ENCODE assay signal across 18 cellular contexts in the genomic region with DNA sequence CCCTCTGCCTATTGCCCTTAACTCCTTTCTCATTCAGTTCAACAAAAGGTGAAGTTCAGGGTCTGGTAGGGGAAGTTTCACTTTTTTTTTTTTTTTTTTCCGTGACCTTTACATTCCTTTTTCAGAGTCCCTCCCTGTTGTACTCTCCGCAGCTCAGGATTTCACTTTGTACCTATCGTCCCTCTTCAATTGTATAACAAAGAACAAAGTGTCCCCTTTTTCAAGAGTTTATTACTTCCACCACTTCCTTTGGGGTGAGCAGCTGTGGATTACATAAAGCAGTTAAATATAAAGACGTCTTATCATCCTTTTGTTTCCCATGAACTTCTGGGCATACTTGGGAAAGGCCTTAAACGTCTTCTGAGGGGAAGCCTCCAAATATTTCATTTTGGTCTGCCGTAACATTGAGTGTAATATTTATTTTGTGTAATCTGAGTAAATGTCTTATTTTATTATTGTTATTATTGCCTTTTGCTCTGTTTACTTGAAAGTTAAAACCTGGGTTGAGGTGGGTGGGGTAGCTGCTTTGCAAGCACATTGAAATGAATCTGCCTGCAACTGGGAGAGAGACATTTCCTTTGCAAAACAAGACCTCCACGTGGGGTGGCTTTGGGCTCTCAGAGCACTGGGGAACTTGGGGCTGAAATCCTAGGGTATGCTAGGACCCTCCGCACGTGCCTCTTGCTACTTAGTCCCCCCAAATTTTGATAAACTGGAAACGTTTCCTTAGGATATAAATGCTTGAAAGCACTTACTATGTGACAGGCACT.
DNase-seq lines count a peak whose midpoint lies in the region; ATAC-seq, FAIRE-seq and TF ChIP-seq lines count a peak whose summit lies in the region.
"Had no signal": no experiment of that assay in that cellular context is flagged by ENCODE, and none has a peak within 500 bp of the region (broad histone marks: within the 10 kb centered on the region; RNA-seq: fewer than 3 reads in every experiment).

No MANE protein-coding gene starts in this region.

- no peaks in the 10 kb centered on the region for H3K4me1 ChIP-seq in HepG2 (ENCODE audit: insufficient read depth, low read length)
- no peaks in the 10 kb centered on the region for H3K4me1 ChIP-seq in right lobe of liver
- peaks cover 9% of the 10 kb centered on the region for H3K4me1 ChIP-seq in vagina
- H3K4me1 ChIP-seq in testis = peaks cover 6% of the 10 kb centered on the region

- no peaks in the 10 kb centered on the region for H4K20me1 ChIP-seq in HepG2 (ENCODE audit: insufficient read depth, low read length)

- DNase-seq in HepG2 (ENCODE audit: low spot score) (peak; percentile 1), right lobe of liver (no peak), left colon (no peak), vagina (ENCODE audit: extremely low spot score in 2 of 2) (no peak), caudate nucleus (lab: John Stamatoyannopoulos, UW) (no peak), testis (no peak)
- no peak for DNase-seq in natural killer cell treated with Interleukin-12 subunit alpha and Interleukin-12 subunit beta and Interleukin-15 and Interleukin-18, amount 100 ng/mL, for 72 hours (ENCODE audit: low spot score)
- DNase-seq: 8988T; CD8-positive, alpha-beta T cell; DMS79; H9; NCI-H187; NCI-H226 had no signal

- WGBS in HepG2 (ENCODE audit: low lambda C conversion rate) = 58% methylated on average over 10 of the region's 10 CpGs
- WGBS in right lobe of liver (ENCODE audit: insufficient coverage, low coverage, low lambda C conversion rate, missing lambda C conversion rate) = 46% methylated on average over 10 of the region's 10 CpGs
- WGBS in testis, 2 donors = 42% methylated on average over 10 of the region's 10 CpGs

- H3K9ac ChIP-seq in HepG2 (ENCODE audit: insufficient read depth, low read depth, low read length) = no peak overlapping the region

- FAIRE-seq in HepG2 (lab: Jason Lieb, UNC) = no peak
- FAIRE-seq: D721Med, K562 had no signal

- H3K36me3 ChIP-seq in HepG2 (replicated peaks in 1 of 2; ENCODE audit: control insufficient read depth in 1 of 2, insufficient read depth in 2 of 2, low read length in 2 of 2) (no peaks in the 10 kb centered on the region; a peak in 1 of 5 replicates), right lobe of liver (no peaks in the 10 kb centered on the region), vagina (no peaks in the 10 kb centered on the region), testis (ENCODE audit: low read depth, missing control alignments) (no peaks in the 10 kb centered on the region)

- no peaks in the 10 kb centered on the region for H3K79me2 ChIP-seq in HepG2 (ENCODE audit: insufficient read depth, low read length)

- BruUV-seq in HepG2 (replicated peaks; lab: Mats Ljungman, UMichigan) = no TSS peak

- CTCF ChIA-PET in HepG2 (lab: Yijun Ruan, JAX; ENCODE audit: low intra/inter-chr PET ratio, low total read pairs) = no interaction called here

- peaks cover 24 to 25% of the 10 kb centered on the region in 2 donors for H3K4me1 Mint-ChIP-seq in natural killer cell treated with Interleukin-12 subunit alpha and Interleukin-12 subunit beta and Interleukin-15 and Interleukin-18, amount 100 ng/mL, for 72 hours (ENCODE audit: low read depth in 2 of 2)

- peaks cover 53% of the 10 kb centered on the region for H3K36me3 Mint-ChIP-seq in natural killer cell treated with Interleukin-12 subunit alpha and Interleukin-12 subunit beta and Interleukin-15 and Interleukin-18, amount 100 ng/mL, for 72 hours

- POLR2A ChIA-PET in HepG2 (lab: Yijun Ruan, JAX) = no interaction called here

- H3K4me3 Mint-ChIP-seq in natural killer cell treated with Interleukin-12 subunit alpha and Interleukin-12 subunit beta and Interleukin-15 and Interleukin-18, amount 100 ng/mL, for 72 hours = no peak overlapping the region
- H3K4me3 Mint-ChIP-seq: CD8-positive, alpha-beta T cell; H9 had no signal

- no peaks in the 10 kb centered on the region for H3K9me3 Mint-ChIP-seq in natural killer cell treated with Interleukin-12 subunit alpha and Interleukin-12 subunit beta and Interleukin-15 and Interleukin-18, amount 100 ng/mL, for 72 hours
- H3K9me3 Mint-ChIP-seq: CD8-positive, alpha-beta T cell; H9 had no signal

- H3K27me3 ChIP-seq in HepG2 (ENCODE audit: control insufficient read depth in 1 of 2, insufficient read depth in 2 of 2, low read length in 2 of 2) (no peaks in the 10 kb centered on the region), right lobe of liver (no peaks in the 10 kb centered on the region), vagina (no peaks in the 10 kb centered on the region), testis (no peaks in the 10 kb centered on the region)

- H3K9me3 ChIP-seq in HepG2 (ENCODE audit: low read length) (no peaks in the 10 kb centered on the region), right lobe of liver (no peaks in the 10 kb centered on the region), vagina (no peaks in the 10 kb centered on the region), testis (no peaks in the 10 kb centered on the region)

- TF ChIP-seq CTCF in HepG2 (CRISPR knock-in tag; IDR thresholded peaks at IDR 0.05) (no peak), right lobe of liver (IDR thresholded peaks at IDR 0.05) (no peak), vagina (IDR thresholded peaks at IDR 0.05) (no peak), testis (IDR thresholded peaks at IDR 0.05) (no peak)

- no peaks in the 10 kb centered on the region for H3K27me3 Mint-ChIP-seq in natural killer cell treated with Interleukin-12 subunit alpha and Interleukin-12 subunit beta and Interleukin-15 and Interleukin-18, amount 100 ng/mL, for 72 hours

- TF ChIP-seq EP300 in HepG2 (IDR thresholded peaks at IDR 0.05; ENCODE audit: low read depth in 2 of 2, low read length in 2 of 2) (no peak), HepG2 (CRISPR knock-in tag; IDR thresholded peaks at IDR 0.05; ENCODE audit: borderline replicate concordance) (no peak)

- ATAC-seq in HepG2 (no peak), right lobe of liver (no peak), left colon (peak; percentile 50), HG03045 (IDR thresholded peaks at IDR 0.05; ENCODE audit: unreplicated experiment) (no peak)
- no peak for ATAC-seq in natural killer cell treated with Interleukin-12 subunit alpha and Interleukin-12 subunit beta and Interleukin-15 and Interleukin-18, amount 100 ng/mL, for 72 hours
- ATAC-seq: CD8-positive, alpha-beta T cell; K562 had no signal

- H3K4me3 ChIP-seq in HepG2 (replicated peaks in 1 of 3; ENCODE audit: insufficient read depth in 1 of 3, low read depth in 2 of 3, low read length in 3 of 3) (no peak overlapping the region), right lobe of liver (no peak overlapping the region), vagina (no peak overlapping the region), testis (no peak overlapping the region)
- H3K4me3 ChIP-seq: K562 had no signal

- no peak for TF ChIP-seq RAD21 in HepG2 (CRISPR knock-in tag; IDR thresholded peaks at IDR 0.05)

- in situ Hi-C loops in HepG2 (cut with HindIII; ENCODE audit: extremely low pct_ligation_motif_present, low pct_unique_long_range_greater_than_20kb) = no loop called here

- H3K27ac Mint-ChIP-seq in natural killer cell treated with Interleukin-12 subunit alpha and Interleukin-12 subunit beta and Interleukin-15 and Interleukin-18, amount 100 ng/mL, for 72 hours = peak overlapping the region; percentile 36 to 40
- H3K27ac Mint-ChIP-seq: CD8-positive, alpha-beta T cell; H9 had no signal

- intact Hi-C loops in HepG2 (cut with micrococcal nuclease; ENCODE audit: unreplicated experiment) = no loop called here
- intact Hi-C loops in right lobe of liver (cut with DNase I) = no loop called here
- intact Hi-C loops in left colon (cut with DNase I, micrococcal nuclease) = no loop called here
- intact Hi-C loops in vagina (cut with DNase I) = no loop called here
- intact Hi-C loops in testis (cut with DNase I; ENCODE audit: low total_unique reads) = no loop called here

- H3K4me2 ChIP-seq in HepG2 (ENCODE audit: low read depth, low read length) = no peak overlapping the region

- H3K27ac ChIP-seq in HepG2 (ENCODE audit: extremely low read length, insufficient read depth, low read length) = no peak overlapping the region
- no peak overlapping the region for H3K27ac ChIP-seq in right lobe of liver
- H3K27ac ChIP-seq in vagina = peak overlapping the region; percentile 11
- no peak overlapping the region for H3K27ac ChIP-seq in caudate nucleus (ENCODE audit: low read depth, low read length)
- H3K27ac ChIP-seq in testis = no peak overlapping the region
- H3K27ac ChIP-seq: HL-60, RWPE1 had no signal

- H2AFZ ChIP-seq in HepG2 (ENCODE audit: low read length) = no peak overlapping the region

- no peak for TF ChIP-seq POLR2A in HepG2 (IDR thresholded peaks at IDR 0.05; ENCODE audit: insufficient read depth in 1 of 2, low read depth in 2 of 2, low read length in 2 of 2)
- no peak for TF ChIP-seq POLR2A in right lobe of liver (IDR thresholded peaks at IDR 0.05)
- TF ChIP-seq POLR2A in vagina (IDR thresholded peaks at IDR 0.05) = no peak
- TF ChIP-seq POLR2A in testis (IDR thresholded peaks at IDR 0.05) = no peak

TF ChIP-seq in HepG2, 621 proteins besides CTCF, POLR2A, EP300 and RAD21 (continues in another document):
- TF ChIP-seq, protein P1, sequence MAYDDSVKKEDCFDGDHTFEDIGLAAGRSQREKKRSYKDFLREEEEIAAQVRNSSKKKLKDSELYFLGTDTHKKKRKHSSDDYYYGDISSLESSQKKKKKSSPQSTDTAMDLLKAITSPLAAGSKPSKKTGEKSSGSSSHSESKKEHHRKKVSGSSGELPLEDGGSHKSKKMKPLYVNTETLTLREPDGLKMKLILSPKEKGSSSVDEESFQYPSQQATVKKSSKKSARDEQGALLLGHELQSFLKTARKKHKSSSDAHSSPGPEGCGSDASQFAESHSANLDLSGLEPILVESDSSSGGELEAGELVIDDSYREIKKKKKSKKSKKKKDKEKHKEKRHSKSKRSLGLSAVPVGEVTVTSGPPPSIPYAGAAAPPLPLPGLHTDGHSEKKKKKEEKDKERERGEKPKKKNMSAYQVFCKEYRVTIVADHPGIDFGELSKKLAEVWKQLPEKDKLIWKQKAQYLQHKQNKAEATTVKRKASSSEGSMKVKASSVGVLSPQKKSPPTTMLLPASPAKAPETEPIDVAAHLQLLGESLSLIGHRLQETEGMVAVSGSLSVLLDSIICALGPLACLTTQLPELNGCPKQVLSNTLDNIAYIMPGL (CRISPR knock-in tag; IDR thresholded peaks at IDR 0.05; ENCODE audit: borderline replicate concordance in 1 of 2, low read depth in 1 of 2) = no peak
- TF ChIP-seq ZNF274 (CRISPR knock-in tag; IDR thresholded peaks at IDR 0.05) = no peak
- TF ChIP-seq EED (CRISPR knock-in tag; IDR thresholded peaks at IDR 0.05) = no peak
- no peak for TF ChIP-seq HOXA3 (CRISPR knock-in tag; IDR thresholded peaks at IDR 0.05)
- no peak for TF ChIP-seq TOPORS (CRISPR knock-in tag; IDR thresholded peaks at IDR 0.05)
- no peak for TF ChIP-seq ZNF678 (CRISPR knock-in tag; IDR thresholded peaks at IDR 0.05)
- no peak for TF ChIP-seq MAF1 (CRISPR knock-in tag; IDR thresholded peaks at IDR 0.05; ENCODE audit: borderline replicate concordance)
- no peak for TF ChIP-seq ZNF383 (CRISPR knock-in tag; IDR thresholded peaks at IDR 0.05; ENCODE audit: borderline replicate concordance)
- TF ChIP-seq HNRNPLL (IDR thresholded peaks at IDR 0.05; ENCODE audit: low read depth, low read length, poor library complexity, severe bottlenecking) = no peak
- TF ChIP-seq KDM5B (CRISPR knock-in tag; IDR thresholded peaks at IDR 0.05; ENCODE audit: borderline replicate concordance) = no peak
